8 cellular contexts compared by ENCODE assay signal in the genomic region with DNA sequence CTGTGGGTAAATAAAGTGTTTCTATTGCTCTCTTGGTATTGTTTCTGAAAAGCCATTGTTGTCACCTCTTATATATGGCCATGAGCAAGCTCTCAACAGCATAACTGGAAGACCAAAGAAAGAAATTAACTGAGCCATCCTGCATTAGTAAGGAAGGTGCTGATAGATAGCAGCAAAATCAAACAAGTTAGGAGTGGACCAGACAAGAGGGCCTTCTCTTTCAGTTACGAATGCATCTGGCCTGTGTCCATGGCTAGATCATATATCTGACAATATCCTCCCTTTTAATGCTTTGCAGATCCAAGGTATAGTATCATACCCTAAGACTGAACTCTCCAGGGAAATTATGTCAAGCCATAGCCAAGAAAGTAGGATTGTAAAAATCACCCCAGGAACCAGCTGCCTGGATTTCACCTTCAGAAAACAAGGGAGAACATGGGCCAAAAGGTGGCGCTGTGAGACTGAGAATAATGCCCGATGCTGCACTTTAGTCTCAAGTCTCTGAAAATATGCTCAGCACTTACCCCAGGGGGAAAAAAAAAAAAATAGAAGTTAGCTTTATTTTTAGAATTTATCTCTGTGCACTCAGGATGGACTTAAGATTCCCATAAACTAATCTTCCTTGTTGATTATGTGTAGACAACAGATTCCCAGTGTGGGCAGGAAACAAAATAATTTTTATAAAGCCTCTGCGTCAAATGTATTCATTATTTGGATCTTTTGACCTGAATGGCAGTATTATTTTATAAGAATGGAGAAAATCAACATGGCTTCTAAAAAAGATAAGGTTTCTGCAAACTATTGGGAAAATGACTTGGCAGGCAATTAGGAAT.
A peak's percentile ranks its signal among the peaks of the same experiment; 100 is the strongest.
DNase-seq lines count a peak whose midpoint lies in the region; ATAC-seq and TF ChIP-seq lines count a peak whose summit lies in the region.

No MANE protein-coding gene starts in this region.

- no peaks in the 10 kb centered on the region for H3K27me3 Mint-ChIP-seq in natural killer cell treated with Interleukin-12 subunit alpha and Interleukin-12 subunit beta and Interleukin-15 and Interleukin-18, amount 100 ng/mL, for 72 hours

- H3K27me3 ChIP-seq in A673 (replicated peaks; ENCODE audit: insufficient read depth, low read depth, low read length, poor library complexity): peaks cover 23% of the 10 kb centered on the region
- H3K27me3 ChIP-seq in esophagus squamous epithelium: peaks cover 0 to 10% (median 0%) of the 10 kb centered on the region in 4 donors

- peaks cover 9% of the 10 kb centered on the region for H3K4me1 ChIP-seq in A673 (ENCODE audit: insufficient read depth, low read length, poor library complexity, severe bottlenecking)
- no peaks in the 10 kb centered on the region for H3K4me1 ChIP-seq in OCI-LY7 (ENCODE audit: insufficient read depth, low read length, poor library complexity, severe bottlenecking)
- peaks cover 0 to 17% (median 0%) of the 10 kb centered on the region in 3 donors for H3K4me1 ChIP-seq in esophagus squamous epithelium

- no peak overlapping the region for H2AFZ ChIP-seq in OCI-LY7 (ENCODE audit: low read length)

- H3K4me3 Mint-ChIP-seq in natural killer cell treated with Interleukin-12 subunit alpha and Interleukin-12 subunit beta and Interleukin-15 and Interleukin-18, amount 100 ng/mL, for 72 hours: no peak overlapping the region

- H3K9me3 Mint-ChIP-seq in natural killer cell treated with Interleukin-12 subunit alpha and Interleukin-12 subunit beta and Interleukin-15 and Interleukin-18, amount 100 ng/mL, for 72 hours: no peaks in the 10 kb centered on the region

- BruUV-seq in A673 (replicated peaks; lab: Mats Ljungman, UMichigan): no TSS peak
- BruUV-seq in OCI-LY7 (replicated peaks; lab: Mats Ljungman, UMichigan): no TSS peak

- WGBS in esophagus squamous epithelium, 2 donors: 27 to 33% methylated on average over 4 of the region's 4 CpGs

- TF ChIP-seq CTCF in A673 (conservative IDR thresholded peaks at IDR 0.05; ENCODE audit: low read depth, low read length) (peak; percentile 91), OCI-LY7 (conservative IDR thresholded peaks at IDR 0.05; ENCODE audit: low read length) (peak; percentile 95), esophagus squamous epithelium (IDR thresholded peaks at IDR 0.05) (peak; percentile 65 to 82 (median 75))

- ATAC-seq in GM18867 (IDR thresholded peaks at IDR 0.05; ENCODE audit: unreplicated experiment): peak; percentile 77
- peak; percentile 74 to 81 for ATAC-seq in natural killer cell treated with Interleukin-12 subunit alpha and Interleukin-12 subunit beta and Interleukin-15 and Interleukin-18, amount 100 ng/mL, for 72 hours

- H3K4me2 ChIP-seq in OCI-LY7 (ENCODE audit: low read length): no peak overlapping the region

- H3K36me3 Mint-ChIP-seq in natural killer cell treated with Interleukin-12 subunit alpha and Interleukin-12 subunit beta and Interleukin-15 and Interleukin-18, amount 100 ng/mL, for 72 hours: no peaks in the 10 kb centered on the region

- CTCF ChIA-PET in A673 (lab: Charles Lee): interaction anchor here (0.6 to 1.7 kb wide), 6 partner anchors 15 to 686 kb away, joined by 3 to 25 read pairs (median 4); no protein-coding TSS in a partner anchor
- CTCF ChIA-PET in OCI-LY7 (lab: Charles Lee; ENCODE audit: unreplicated experiment): interaction anchor here (0.6 to 2.8 kb wide), 4 partner anchors 12 to 460 kb away, joined by 3 to 8 read pairs (median 4); no protein-coding TSS in a partner anchor

- H3K79me2 ChIP-seq in OCI-LY7 (ENCODE audit: insufficient read depth, low read depth, low read length): no peaks in the 10 kb centered on the region

- no peak overlapping the region for H3K27ac ChIP-seq in A673 (ENCODE audit: low read depth, low read length, poor library complexity, severe bottlenecking)
- H3K27ac ChIP-seq in OCI-LY7 (ENCODE audit: low read depth, low read length, poor library complexity, severe bottlenecking): no peak overlapping the region
- no peak overlapping the region for H3K27ac ChIP-seq in esophagus squamous epithelium

- no peak for TF ChIP-seq POLR2A in esophagus squamous epithelium (IDR thresholded peaks at IDR 0.05)

- H3K9me3 ChIP-seq in A673 (ENCODE audit: low read depth, low read length, poor library complexity, severe bottlenecking): no peaks in the 10 kb centered on the region
- no peaks in the 10 kb centered on the region for H3K9me3 ChIP-seq in OCI-LY7 (ENCODE audit: low read length)
- no peaks in the 10 kb centered on the region for H3K9me3 ChIP-seq in esophagus squamous epithelium

- H3K9me2 ChIP-seq in OCI-LY7 (ENCODE audit: insufficient read depth, low read length): no peaks in the 10 kb centered on the region

- H3K4me3 ChIP-seq in A673 (ENCODE audit: low read depth, low read length, poor library complexity, severe bottlenecking): no peak overlapping the region
- no peak overlapping the region for H3K4me3 ChIP-seq in OCI-LY7 (ENCODE audit: low read depth, low read length, poor library complexity, severe bottlenecking)
- no peak overlapping the region for H3K4me3 ChIP-seq in esophagus squamous epithelium

- peak overlapping the region; percentile 45 to 78 for H3K27ac Mint-ChIP-seq in natural killer cell treated with Interleukin-12 subunit alpha and Interleukin-12 subunit beta and Interleukin-15 and Interleukin-18, amount 100 ng/mL, for 72 hours

- peaks cover 14 to 18% of the 10 kb centered on the region in 2 donors for H3K4me1 Mint-ChIP-seq in natural killer cell treated with Interleukin-12 subunit alpha and Interleukin-12 subunit beta and Interleukin-15 and Interleukin-18, amount 100 ng/mL, for 72 hours (ENCODE audit: low read depth in 2 of 2)

- H3K36me3 ChIP-seq in A673 (ENCODE audit: insufficient read depth, low read length, poor library complexity, severe bottlenecking) (no peaks in the 10 kb centered on the region), OCI-LY7 (ENCODE audit: insufficient read depth, low read length) (no peaks in the 10 kb centered on the region), esophagus squamous epithelium (no peaks in the 10 kb centered on the region)

- DNase-seq in A673 (ENCODE audit: low spot score) (peak; percentile 88), HUDEP-2 (lab: John Stamatoyannopoulos, UW; ENCODE audit: unreplicated experiment in 76 of 76) (peak in 41 of 76 experiments; percentile 1 to 68 (median 15)), OCI-LY7 (ENCODE audit: low spot score) (peak; percentile 80), activated T-cell treated with anti-CD3 and anti-CD28 coated beads for 4 hours (peak; percentile 84), esophagus squamous epithelium (lab: John Stamatoyannopoulos, UW) (peak; percentile 11)
- peak; percentile 85 for DNase-seq in natural killer cell treated with Interleukin-12 subunit alpha and Interleukin-12 subunit beta and Interleukin-15 and Interleukin-18, amount 100 ng/mL, for 72 hours (ENCODE audit: low spot score)
- peak; percentile 62 to 85 (median 76) for DNase-seq in stimulated activated naive CD4-positive, alpha-beta T cell (lab: John Stamatoyannopoulos, UW)

- POLR2A ChIA-PET in A673 (lab: Charles Lee; ENCODE audit: low non-redundant PET) (no interaction called here), OCI-LY7 (lab: Charles Lee) (interaction anchor here (0.6 to 1.8 kb wide), 4 partner anchors 118 to 784 kb away, joined by 3 to 4 read pairs (median 4); no protein-coding TSS in a partner anchor)

- H4K20me1 ChIP-seq in OCI-LY7 (ENCODE audit: insufficient read depth, low read length): no peaks in the 10 kb centered on the region

- intact Hi-C loops in A673 (cut with micrococcal nuclease; ENCODE audit: unreplicated experiment) (loop anchor here (1.0 to 5.0 kb wide), 5 partner anchors 119 to 685 kb away; no protein-coding TSS in a partner anchor), OCI-LY7 (cut with micrococcal nuclease; ENCODE audit: unreplicated experiment) (loop anchor here (1.0 kb wide), 4 partner anchors 118 to 784 kb away; no protein-coding TSS in a partner anchor), esophagus squamous epithelium (cut with DNase I) (loop anchor here (10.0 kb wide), 2 partner anchors 123 to 463 kb away; no protein-coding TSS in a partner anchor)

Comparison
In these comparisons a context has a peak if more than half of its experiments do, and no peak if none do; other contexts are left out.
1. DNase-seq: peak in every context shown above with its lines; median percentile 88 in A673; 85 in natural killer cell treated with Interleukin-12 subunit alpha and Interleukin-12 subunit beta and Interleukin-15 and Interleukin-18, amount 100 ng/mL, for 72 hours; 84 in activated T-cell treated with anti-CD3 and anti-CD28 coated beads for 4 hours; 80 in OCI-LY7; 76 in stimulated activated naive CD4-positive, alpha-beta T cell; 15 in HUDEP-2; 11 in esophagus squamous epithelium.